11 cellular contexts compared by ENCODE assay signal in the genomic region with DNA sequence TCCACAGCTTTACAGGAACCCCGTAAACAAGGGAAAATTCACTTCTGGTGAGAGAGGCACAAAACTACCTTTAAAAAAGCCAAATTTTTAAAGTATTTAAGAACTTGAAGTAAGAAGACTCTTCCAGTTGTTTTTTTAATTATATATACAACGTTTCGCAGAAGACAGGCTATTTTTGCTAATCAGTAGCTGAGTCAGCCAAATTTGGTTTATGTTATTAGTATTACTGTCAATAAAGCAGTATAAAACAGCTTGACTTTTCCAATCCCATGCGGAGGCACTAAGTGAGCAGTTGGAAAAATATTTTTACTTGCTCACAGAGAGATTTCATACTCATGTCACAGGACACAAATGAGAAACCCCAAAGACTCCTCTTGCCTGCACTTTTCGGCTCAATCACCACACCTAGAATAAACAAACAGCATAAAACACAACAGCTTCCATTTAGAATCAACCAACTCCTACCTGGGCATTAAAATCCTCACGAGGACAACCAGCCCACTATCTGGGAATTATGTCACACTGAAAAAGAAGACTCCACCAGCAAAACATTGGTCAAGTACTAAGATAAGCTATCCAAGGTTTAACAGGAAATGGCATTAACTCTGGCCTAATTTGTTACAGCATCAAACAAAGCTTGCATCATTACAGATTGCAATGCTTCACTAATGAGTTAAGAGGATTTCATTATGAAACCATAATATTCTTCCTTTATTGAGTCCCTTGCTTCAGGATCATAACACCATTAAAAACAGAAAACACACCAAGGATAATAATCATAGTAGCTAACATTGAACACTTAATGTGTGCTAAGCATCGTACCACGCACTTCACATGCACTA. TPM values are rescaled to one million over a fixed set of nuclear protein-coding genes. Genes with fewer than 3 reads are reported as not detected.
DNase-seq lines count a peak whose midpoint lies in the region; ATAC-seq and TF ChIP-seq lines count a peak whose summit lies in the region.
"Had no signal": no experiment of that assay in that cellular context is flagged by ENCODE, and none has a peak within 500 bp of the region (broad histone marks: within the 10 kb centered on the region; RNA-seq: fewer than 3 reads in every experiment).

No MANE protein-coding gene starts in this region.

- H3K27me3 ChIP-seq in transverse colon (no peaks in the 10 kb centered on the region), gastrocnemius medialis (no peaks in the 10 kb centered on the region)

- H3K4me3 Mint-ChIP-seq in activated naive CD8-positive, alpha-beta T cell treated with anti-CD3 and anti-CD28 coated beads, Interleukin-2, amount 50 U/mL, for 24 hours = no peak overlapping the region
- no peak overlapping the region for H3K4me3 Mint-ChIP-seq in activated naive CD8-positive, alpha-beta T cell treated with anti-CD3 and anti-CD28 coated beads for 36 hours
- no peak overlapping the region for H3K4me3 Mint-ChIP-seq in activated CD4-positive, alpha-beta memory T cell treated with anti-CD3 and anti-CD28 coated beads, Interleukin-2, amount 10 ng/mL, durations not matched to agents 7 days and 5 days
- peak overlapping the region in 1 of 10 donors; percentile 29 for H3K4me3 Mint-ChIP-seq in naive thymus-derived CD8-positive, alpha-beta T cell

- no peak for DNase-seq in activated naive CD8-positive, alpha-beta T cell treated with anti-CD3 and anti-CD28 coated beads, Interleukin-2, amount 50 U/mL, for 24 hours
- no peak for DNase-seq in activated naive CD8-positive, alpha-beta T cell treated with anti-CD3 and anti-CD28 coated beads for 36 hours
- no peak for DNase-seq in activated CD4-positive, alpha-beta memory T cell treated with anti-CD3 and anti-CD28 coated beads, Interleukin-2, amount 10 ng/mL, durations not matched to agents 7 days and 5 days
- DNase-seq in iris pigment epithelial cell (ENCODE audit: low read depth) (peak; percentile 45), transverse colon (no peak), gastrocnemius medialis (no peak), DMS153 treated with DMSO at 0.1 percent for 48 hours (lab: John Stamatoyannopoulos, UW; ENCODE audit: unreplicated experiment) (no peak)
- DNase-seq in naive thymus-derived CD8-positive, alpha-beta T cell = no peak
- DNase-seq: activated T-cell treated with anti-CD3 and anti-CD28 coated beads for 4 hours, lower lobe of right lung had no signal

- H3K27ac ChIP-seq in transverse colon = peak overlapping the region; percentile 45 to 56 (median 52)
- no peak overlapping the region for H3K27ac ChIP-seq in gastrocnemius medialis
- H3K27ac ChIP-seq: KMS-11, lower lobe of right lung had no signal

- TF ChIP-seq POLR2A in transverse colon (IDR thresholded peaks at IDR 0.05) (no peak), gastrocnemius medialis (IDR thresholded peaks at IDR 0.05) (no peak)

- H3K36me3 Mint-ChIP-seq in activated naive CD8-positive, alpha-beta T cell treated with anti-CD3 and anti-CD28 coated beads, Interleukin-2, amount 50 U/mL, for 24 hours (ENCODE audit: low read depth) = peaks cover 17% of the 10 kb centered on the region
- peaks cover 33% of the 10 kb centered on the region for H3K36me3 Mint-ChIP-seq in activated naive CD8-positive, alpha-beta T cell treated with anti-CD3 and anti-CD28 coated beads for 36 hours
- H3K36me3 Mint-ChIP-seq in activated CD4-positive, alpha-beta memory T cell treated with anti-CD3 and anti-CD28 coated beads, Interleukin-2, amount 10 ng/mL, durations not matched to agents 7 days and 5 days (ENCODE audit: low read depth) = peaks cover 42% of the 10 kb centered on the region
- H3K36me3 Mint-ChIP-seq in naive thymus-derived CD8-positive, alpha-beta T cell = peaks cover 0 to 4% (median 2%) of the 10 kb centered on the region in 3 donors

- TF ChIP-seq EP300 in transverse colon (IDR thresholded peaks at IDR 0.05; ENCODE audit: low read depth) = no peak

- peaks cover 6 to 36% (median 9%) of the 10 kb centered on the region in 4 donors for H3K4me1 ChIP-seq in transverse colon
- H3K4me1 ChIP-seq in gastrocnemius medialis = peaks cover 0 to 6% of the 10 kb centered on the region in 2 donors

- H3K36me3 ChIP-seq in transverse colon (no peaks in the 10 kb centered on the region), gastrocnemius medialis (no peaks in the 10 kb centered on the region)
- H3K36me3 ChIP-seq: lower lobe of right lung had no signal

- ATAC-seq in activated naive CD8-positive, alpha-beta T cell treated with anti-CD3 and anti-CD28 coated beads, Interleukin-2, amount 50 U/mL, for 24 hours = no peak
- ATAC-seq in gastrocnemius medialis = no peak
- ATAC-seq in naive thymus-derived CD8-positive, alpha-beta T cell = no peak

- H3K27ac Mint-ChIP-seq in activated naive CD8-positive, alpha-beta T cell treated with anti-CD3 and anti-CD28 coated beads, Interleukin-2, amount 50 U/mL, for 24 hours = peak overlapping the region; percentile 23
- no peak overlapping the region for H3K27ac Mint-ChIP-seq in activated naive CD8-positive, alpha-beta T cell treated with anti-CD3 and anti-CD28 coated beads for 36 hours
- H3K27ac Mint-ChIP-seq in activated CD4-positive, alpha-beta memory T cell treated with anti-CD3 and anti-CD28 coated beads, Interleukin-2, amount 10 ng/mL, durations not matched to agents 7 days and 5 days = peak overlapping the region; percentile 25
- H3K27ac Mint-ChIP-seq in naive thymus-derived CD8-positive, alpha-beta T cell = peak overlapping the region in 4 of 10 donors; percentile 2 to 66 (median 62)

- CTCF ChIA-PET in activated CD4-positive, alpha-beta memory T cell treated with anti-CD3 and anti-CD28 coated beads, Interleukin-2, amount 10 ng/mL, durations not matched to agents 7 days and 5 days (lab: Charles Lee) = interaction anchor here (1.0 to 1.5 kb wide), 3 partner anchors 8 to 162 kb away, joined by 3 to 6 read pairs (median 5); no protein-coding TSS in a partner anchor

- H3K27me3 Mint-ChIP-seq in activated naive CD8-positive, alpha-beta T cell treated with anti-CD3 and anti-CD28 coated beads, Interleukin-2, amount 50 U/mL, for 24 hours = no peaks in the 10 kb centered on the region
- no peaks in the 10 kb centered on the region for H3K27me3 Mint-ChIP-seq in activated naive CD8-positive, alpha-beta T cell treated with anti-CD3 and anti-CD28 coated beads for 36 hours
- H3K27me3 Mint-ChIP-seq in activated CD4-positive, alpha-beta memory T cell treated with anti-CD3 and anti-CD28 coated beads, Interleukin-2, amount 10 ng/mL, durations not matched to agents 7 days and 5 days = no peaks in the 10 kb centered on the region
- H3K27me3 Mint-ChIP-seq in naive thymus-derived CD8-positive, alpha-beta T cell = no peaks in the 10 kb centered on the region

- H3K4me1 Mint-ChIP-seq in activated naive CD8-positive, alpha-beta T cell treated with anti-CD3 and anti-CD28 coated beads, Interleukin-2, amount 50 U/mL, for 24 hours = peaks cover 48% of the 10 kb centered on the region
- peaks cover 48% of the 10 kb centered on the region for H3K4me1 Mint-ChIP-seq in activated naive CD8-positive, alpha-beta T cell treated with anti-CD3 and anti-CD28 coated beads for 36 hours
- H3K4me1 Mint-ChIP-seq in activated CD4-positive, alpha-beta memory T cell treated with anti-CD3 and anti-CD28 coated beads, Interleukin-2, amount 10 ng/mL, durations not matched to agents 7 days and 5 days = peaks cover 52% of the 10 kb centered on the region
- peaks cover 29 to 76% (median 63%) of the 10 kb centered on the region in 4 donors for H3K4me1 Mint-ChIP-seq in naive thymus-derived CD8-positive, alpha-beta T cell

- intact Hi-C loops in transverse colon (cut with DNase I; ENCODE audit: low total_unique reads) (no loop called here), gastrocnemius medialis (cut with DNase I; ENCODE audit: low total_unique reads) (no loop called here)

- WGBS in transverse colon (ENCODE audit: low coverage in 1 of 2), 2 donors = 71 to 78% methylated on average over 8 of the region's 8 CpGs

- no peaks in the 10 kb centered on the region for H3K9me3 Mint-ChIP-seq in activated naive CD8-positive, alpha-beta T cell treated with anti-CD3 and anti-CD28 coated beads, Interleukin-2, amount 50 U/mL, for 24 hours
- no peaks in the 10 kb centered on the region for H3K9me3 Mint-ChIP-seq in activated naive CD8-positive, alpha-beta T cell treated with anti-CD3 and anti-CD28 coated beads for 36 hours
- no peaks in the 10 kb centered on the region for H3K9me3 Mint-ChIP-seq in activated CD4-positive, alpha-beta memory T cell treated with anti-CD3 and anti-CD28 coated beads, Interleukin-2, amount 10 ng/mL, durations not matched to agents 7 days and 5 days
- H3K9me3 Mint-ChIP-seq in naive thymus-derived CD8-positive, alpha-beta T cell = no peaks in the 10 kb centered on the region

- no peak overlapping the region for H3K4me3 ChIP-seq in transverse colon
- H3K4me3 ChIP-seq in gastrocnemius medialis = no peak overlapping the region
- H3K4me3 ChIP-seq: lower lobe of right lung had no signal

- no peak for TF ChIP-seq CTCF in transverse colon (IDR thresholded peaks at IDR 0.05)
- no peak for TF ChIP-seq CTCF in gastrocnemius medialis (IDR thresholded peaks at IDR 0.05 in 4 of 5, conservative IDR thresholded peaks at IDR 0.05 in 1 of 5)

- in situ Hi-C loops in transverse colon (cut with MboI; ENCODE audit: low pct_ligation_motif_present in 1 of 4, low pct_unique_long_range_greater_than_20kb in 1 of 4, low sequenced_read_pairs in 3 of 4) = no loop called here
- in situ Hi-C loops in gastrocnemius medialis (cut with MboI; ENCODE audit: low sequenced_read_pairs in 4 of 4) = no loop called here

- H3K9me3 ChIP-seq in transverse colon (no peaks in the 10 kb centered on the region), gastrocnemius medialis (no peaks in the 10 kb centered on the region)
- H3K9me3 ChIP-seq: lower lobe of right lung had no signal

- POLR2A ChIA-PET in activated CD4-positive, alpha-beta memory T cell treated with anti-CD3 and anti-CD28 coated beads, Interleukin-2, amount 10 ng/mL, durations not matched to agents 7 days and 5 days (lab: Charles Lee) = interaction anchor here (0.8 to 3.3 kb wide), 13 partner anchors 8 to 32 kb away, joined by 3 to 14 read pairs (median 3); a partner anchor contains a TSS
- POLR2A ChIA-PET in naive thymus-derived CD8-positive, alpha-beta T cell (lab: Charles Lee) = interaction anchor here (0.7 to 1.6 kb wide), 5 partner anchors 8 to 775 kb away, joined by 4 to 6 read pairs (median 4); a partner anchor contains a TSS

RNA-seq across cellular contexts. Expression of a gene that starts 26.3 kb away (rescaled TPM):
- total RNA-seq in activated naive CD8-positive, alpha-beta T cell treated with anti-CD3 and anti-CD28 coated beads for 36 hours = 10 to 100 TPM; 86.2 to 88.3 TPM
- total RNA-seq in activated CD4-positive, alpha-beta memory T cell treated with anti-CD3 and anti-CD28 coated beads, Interleukin-2, amount 10 ng/mL, durations not matched to agents 7 days and 5 days = 100 to 1,000 TPM; 157 to 162 TPM
- total RNA-seq in transverse colon (10 to 100 TPM; 14.3 to 63.1 (median 29.2) TPM), gastrocnemius medialis (1 to 10 TPM; 5.6 to 7.2 (median 6.2) TPM)
- total RNA-seq in naive thymus-derived CD8-positive, alpha-beta T cell = 10 to 100 TPM; 59.4 to 67.4 TPM
- polyA plus RNA-seq in naive thymus-derived CD8-positive, alpha-beta T cell = 10 to 100 TPM; 32.5 to 38.1 (median 33.0) TPM

Comparison
In these comparisons a context has a peak if more than half of its experiments do, and no peak if none do; other contexts are left out.
1. H3K27ac ChIP-seq: peak in transverse colon (4 of 4); none in gastrocnemius medialis (0 of 4).